ENCODE assay signal across 11 cellular contexts in the genomic region with DNA sequence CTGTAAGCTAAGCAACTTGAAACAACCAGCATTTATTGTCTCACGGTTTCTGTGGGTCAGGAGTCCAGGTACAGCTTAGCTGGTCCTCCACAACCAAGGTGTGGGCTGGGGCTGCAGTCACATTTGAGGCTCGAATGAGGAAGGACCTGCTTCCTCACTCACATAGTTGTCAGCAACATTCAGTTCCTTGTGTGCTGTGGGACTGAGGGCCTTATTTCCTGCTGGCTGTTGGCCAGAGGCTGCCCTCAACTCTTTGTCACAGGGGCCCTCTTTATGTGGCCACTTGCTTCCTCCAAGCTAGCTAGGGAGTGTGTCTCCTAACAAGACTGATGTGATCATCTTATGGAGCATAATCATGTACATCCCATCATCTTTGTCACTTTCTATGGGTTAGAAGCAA. TPM values are rescaled to one million over a fixed set of nuclear protein-coding genes. Genes with fewer than 3 reads are reported as not detected.
DNase-seq lines count a peak whose midpoint lies in the region; ATAC-seq lines count a peak whose summit lies in the region.
"Had no signal": no experiment of that assay in that cellular context is flagged by ENCODE, and none has a peak within 500 bp of the region (broad histone marks: within the 10 kb centered on the region; RNA-seq: fewer than 3 reads in every experiment).

No MANE protein-coding gene starts in this region.

- peaks cover 12% of the 10 kb centered on the region for H3K36me3 Mint-ChIP-seq in effector memory CD8-positive, alpha-beta T cell (ENCODE audit: insufficient read depth)
- H3K36me3 Mint-ChIP-seq in naive thymus-derived CD8-positive, alpha-beta T cell = peaks cover 0 to 5% (median 2%) of the 10 kb centered on the region in 3 donors

- H3K9me3 Mint-ChIP-seq in effector memory CD8-positive, alpha-beta T cell = no peaks in the 10 kb centered on the region
- H3K9me3 Mint-ChIP-seq in naive thymus-derived CD8-positive, alpha-beta T cell = peaks cover 0 to 7% (median 2%) of the 10 kb centered on the region in 9 donors

- DNase-seq in GF-D8 (lab: John Stamatoyannopoulos, UW) (peak; percentile 89), NCI-H69 (lab: John Stamatoyannopoulos, UW) (peak; percentile 36), AG08396 (ENCODE audit: low spot score) (no peak), GM19240 (ENCODE audit: insufficient read length, low spot score) (no peak), NCI-H2227 treated with DMSO at 0.1 percent for 48 hours (lab: John Stamatoyannopoulos, UW) (no peak)
- DNase-seq in effector memory CD8-positive, alpha-beta T cell = no peak
- no peak for DNase-seq in naive thymus-derived CD8-positive, alpha-beta T cell
- DNase-seq: amniotic stem cell, H7, NCI-H1417 had no signal

- peaks cover 89 to 90% of the 10 kb centered on the region in 2 donors for H3K4me1 Mint-ChIP-seq in effector memory CD8-positive, alpha-beta T cell (ENCODE audit: low read depth in 2 of 2)
- peaks cover 62 to 100% (median 98%) of the 10 kb centered on the region in 4 donors for H3K4me1 Mint-ChIP-seq in naive thymus-derived CD8-positive, alpha-beta T cell

- POLR2A ChIA-PET in naive thymus-derived CD8-positive, alpha-beta T cell (lab: Charles Lee) = interaction anchor here (0.6 to 8.3 kb wide), 8 partner anchors 8 to 72 kb away, joined by 3 to 63 read pairs (median 3); no protein-coding TSS in a partner anchor

- no peaks in the 10 kb centered on the region for H3K27me3 Mint-ChIP-seq in effector memory CD8-positive, alpha-beta T cell
- no peaks in the 10 kb centered on the region for H3K27me3 Mint-ChIP-seq in naive thymus-derived CD8-positive, alpha-beta T cell

- no peak for ATAC-seq in effector memory CD8-positive, alpha-beta T cell (replicated peaks)
- no peak for ATAC-seq in naive thymus-derived CD8-positive, alpha-beta T cell
- no peak for ATAC-seq in HG03457 (IDR thresholded peaks at IDR 0.05; ENCODE audit: unreplicated experiment)

- peak overlapping the region; percentile 39 to 57 for H3K4me3 Mint-ChIP-seq in effector memory CD8-positive, alpha-beta T cell
- H3K4me3 Mint-ChIP-seq in naive thymus-derived CD8-positive, alpha-beta T cell = peak overlapping the region; percentile 8 to 61 (median 44)

- H3K27ac Mint-ChIP-seq in effector memory CD8-positive, alpha-beta T cell = peak overlapping the region; percentile 42 to 97
- peak overlapping the region; percentile 4 to 97 (median 89) for H3K27ac Mint-ChIP-seq in naive thymus-derived CD8-positive, alpha-beta T cell

RNA-seq across cellular contexts. Expression of gene SEMA4D, which starts 29.2 kb away (rescaled TPM):
- 100 to 1,000 TPM; 565 to 573 TPM for total RNA-seq in naive thymus-derived CD8-positive, alpha-beta T cell
- polyA plus RNA-seq in naive thymus-derived CD8-positive, alpha-beta T cell = 100 to 1,000 TPM; 154 to 359 (median 176) TPM

Comparison
In these comparisons a context has a peak if more than half of its experiments do, and no peak if none do; other contexts are left out.
1. DNase-seq: peak in GF-D8 (single experiment) and NCI-H69 (single experiment); none in effector memory CD8-positive, alpha-beta T cell (0 of 3), naive thymus-derived CD8-positive, alpha-beta T cell (0 of 10), AG08396 (single experiment), GM19240 (single experiment) and NCI-H2227 treated with DMSO at 0.1 percent for 48 hours (single experiment).